15 cellular contexts compared by ENCODE assay signal in the genomic region with DNA sequence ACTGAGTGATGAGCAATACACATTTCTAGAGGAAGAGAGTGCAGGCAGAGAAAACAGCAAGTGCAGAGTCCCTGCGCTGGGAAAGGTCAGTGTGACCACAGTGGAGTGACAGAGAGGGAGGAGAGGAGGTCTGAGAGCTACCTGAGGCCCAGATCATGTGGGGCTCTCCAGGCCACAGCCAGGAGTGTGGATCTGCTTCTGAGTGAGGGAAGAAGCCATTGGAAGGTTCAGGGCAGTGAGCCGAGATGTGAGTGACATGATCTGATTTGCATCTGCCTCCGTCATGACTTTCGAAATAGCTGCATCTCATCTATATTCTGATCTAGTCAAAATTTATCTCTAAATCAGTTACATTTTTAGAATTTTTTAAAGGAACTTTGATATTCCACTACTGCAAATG.
"Had no signal": no experiment of that assay in that cellular context is flagged by ENCODE, and none has a peak within 500 bp of the region (broad histone marks: within the 10 kb centered on the region; RNA-seq: fewer than 3 reads in every experiment).

No MANE protein-coding gene starts in this region.

- H3K27ac ChIP-seq: body of pancreas, cardiac muscle cell, epithelial cell of prostate, thyroid gland had no signal

- DNase-seq: activated CD4-positive, alpha-beta T cell treated with anti-CD3 and anti-CD28 coated beads, Interleukin-2, amount 10 ng/mL, durations not matched to agents 7 days and 5 days; activated CD4-positive, CD25-positive, alpha-beta regulatory T cell; activated CD8-positive, alpha-beta T cell treated with anti-CD3 and anti-CD28 coated beads for 36 hours; activated gamma-delta T cell treated with Interleukin-2 at 50 U/mL for 16 hours; activated T-cell treated with anti-CD3 and anti-CD28 coated beads, Interleukin-2, amount 50 U/mL, for 1 hour; body of pancreas; cortex of kidney; left ventricle myocardium superior; stimulated activated CD4-positive, alpha-beta T cell treated with anti-CD3 and anti-CD28 coated beads, Interleukin-2, amount 100 ng/mL, for 48 hours; stimulated activated naive CD8-positive, alpha-beta T cell treated with anti-CD3 and anti-CD28 coated beads, Interleukin-15, Interleukin-2, amounts not matched to agents 100 U/mL and 50 U/mL, for 24 hours; SW 1271; T-helper 17 cell; thyroid gland had no signal

- H3K4me3 ChIP-seq: body of pancreas, cardiac muscle cell, thyroid gland had no signal

- H3K36me3 ChIP-seq: cardiac muscle cell, thyroid gland had no signal

- H3K4me1 ChIP-seq: body of pancreas, thyroid gland had no signal

- H3K27me3 ChIP-seq: body of pancreas, cardiac muscle cell, thyroid gland had no signal

- H3K9me3 ChIP-seq: body of pancreas, thyroid gland had no signal
